ENCODE assay signal across 9 cellular contexts in genomic region chr18:37567061-37567993, GRCh38. TPM values are rescaled to one million over a fixed set of nuclear protein-coding genes. Genes with fewer than 3 reads are reported as not detected.
DNase-seq lines count a peak whose midpoint lies in the region; ATAC-seq, FAIRE-seq and TF ChIP-seq lines count a peak whose summit lies in the region.
"Had no signal": no experiment of that assay in that cellular context is flagged by ENCODE, and none has a peak within 500 bp of the region (broad histone marks: within the 10 kb centered on the region; RNA-seq: fewer than 3 reads in every experiment).

No MANE protein-coding gene starts in this region.

- DNase-seq in CD14-positive monocyte (ENCODE audit: low spot score) (no peak), NCI-H1092 (lab: John Stamatoyannopoulos, UW) (peak; percentile 22), endodermal cell (peak; percentile 62), neuronal stem cell (ENCODE audit: low spot score) (no peak), foreskin melanocyte (no peak), HTR-8/SVneo (ENCODE audit: insufficient read length, low spot score) (no peak), mesenteric fat pad (ENCODE audit: low spot score) (no peak)

- H4K8ac ChIP-seq in neuronal stem cell (ENCODE audit: low read depth, low read length), result no peak overlapping the region

- peaks cover 0 to 36% (median 12%) of the 10 kb centered on the region in 7 donors for H3K9me3 Mint-ChIP-seq in CD14-positive monocyte
- no peaks in the 10 kb centered on the region for H3K9me3 Mint-ChIP-seq in endodermal cell

- H3K4ac ChIP-seq in neuronal stem cell (ENCODE audit: low read length), result no peak overlapping the region

- no peak for ATAC-seq in HG02678 (IDR thresholded peaks at IDR 0.05; ENCODE audit: unreplicated experiment)

- no peak for FAIRE-seq in HTR-8/SVneo (lab: Jason Lieb, UNC)

- peak overlapping the region; percentile 97 for H3K4me2 ChIP-seq in neuronal stem cell (ENCODE audit: insufficient read depth, low read length, poor library complexity, severe bottlenecking)

- no peak overlapping the region for H2BK15ac ChIP-seq in neuronal stem cell (ENCODE audit: low read length)

- H3K23ac ChIP-seq in neuronal stem cell (ENCODE audit: low read depth, low read length, poor library complexity), result peak overlapping the region; percentile 14

- no peak overlapping the region for H2AK5ac ChIP-seq in neuronal stem cell (ENCODE audit: low read depth, low read length)

- H3K27ac Mint-ChIP-seq in CD14-positive monocyte (no peak overlapping the region), endodermal cell (no peak overlapping the region)

- peak overlapping the region; percentile 24 to 76 for H3K4me3 Mint-ChIP-seq in CD14-positive monocyte
- peak overlapping the region; percentile 65 for H3K4me3 Mint-ChIP-seq in endodermal cell

- H3K36me3 Mint-ChIP-seq in CD14-positive monocyte (peaks cover 0 to 3% of the 10 kb centered on the region in 2 donors), endodermal cell (ENCODE audit: low read depth) (no peaks in the 10 kb centered on the region)

- peak overlapping the region; percentile 73 for H3K4me3 ChIP-seq in endodermal cell (ENCODE audit: low read length)
- H3K4me3 ChIP-seq in neuronal stem cell (ENCODE audit: low read length in 2 of 2), result peak overlapping the region in 1 of 2 donors; percentile 78

- intact Hi-C loops in CD14-positive monocyte (cut with micrococcal nuclease), result no loop called here

- H3K36me3 ChIP-seq in endodermal cell (ENCODE audit: control insufficient read depth, insufficient read depth, low read length), result no peaks in the 10 kb centered on the region
- no peaks in the 10 kb centered on the region for H3K36me3 ChIP-seq in neuronal stem cell (replicated peaks in 1 of 2; ENCODE audit: control insufficient read depth in 2 of 2, insufficient read depth in 2 of 2, low read length in 2 of 2)

- no peaks in the 10 kb centered on the region for H3K79me1 ChIP-seq in neuronal stem cell (ENCODE audit: low read depth, low read length)

- H3K27me3 Mint-ChIP-seq in CD14-positive monocyte (ENCODE audit: low read depth in 3 of 3), result peaks cover 67 to 81% (median 68%) of the 10 kb centered on the region in 3 donors
- H3K27me3 Mint-ChIP-seq in endodermal cell (ENCODE audit: insufficient read depth), result peaks cover 92% of the 10 kb centered on the region

- 7 to 18% methylated on average over 21 to 72 of the region's 72 CpGs for WGBS in endodermal cell (ENCODE audit: insufficient coverage in 1 of 2, insufficient read length in 1 of 2), 2 experiments
- no CpG with 5 or more reads among the region's 72 CpGs for WGBS in neuronal stem cell (ENCODE audit: extremely low coverage in 2 of 2, insufficient read length in 2 of 2, insufficient replicate concordance in 1 of 2), 2 donors

- H3K27ac ChIP-seq in endodermal cell (ENCODE audit: low read depth, low read length) (no peak overlapping the region), neuronal stem cell (replicated peaks; ENCODE audit: low read length) (no peak overlapping the region)

- H3K14ac ChIP-seq in neuronal stem cell (ENCODE audit: low read length), result no peak overlapping the region

- peak overlapping the region; percentile 82 for H2AFZ ChIP-seq in neuronal stem cell (ENCODE audit: low read length)

- H3K9ac ChIP-seq in endodermal cell (ENCODE audit: extremely low read depth, low read length, poor library complexity, severe bottlenecking), result no peak overlapping the region
- H3K9ac ChIP-seq in neuronal stem cell (ENCODE audit: low read depth, low read length, poor library complexity), result no peak overlapping the region

- H2BK5ac ChIP-seq in neuronal stem cell (ENCODE audit: low read length), result no peak overlapping the region

- no peaks in the 10 kb centered on the region for H3K9me3 ChIP-seq in endodermal cell (ENCODE audit: control insufficient read depth, low read length)
- no peaks in the 10 kb centered on the region for H3K9me3 ChIP-seq in neuronal stem cell (replicated peaks in 1 of 2; ENCODE audit: control insufficient read depth in 2 of 2, insufficient read depth in 1 of 2, low read depth in 1 of 2, low read length in 2 of 2)

- H3K4me1 ChIP-seq in endodermal cell (ENCODE audit: control insufficient read depth, insufficient read depth, low read length) (peaks cover 4% of the 10 kb centered on the region), neuronal stem cell (ENCODE audit: control insufficient read depth in 2 of 2, insufficient read depth in 1 of 2, low read depth in 1 of 2, low read length in 2 of 2) (no peaks in the 10 kb centered on the region)

- H2BK120ac ChIP-seq in neuronal stem cell (ENCODE audit: low read depth, low read length), result no peak overlapping the region

- H4K91ac ChIP-seq in neuronal stem cell (ENCODE audit: low read depth, low read length, poor library complexity), result no peak overlapping the region

- no peak for TF ChIP-seq CTCF in CD14-positive monocyte (IDR thresholded peaks at IDR 0.05)
- TF ChIP-seq CTCF in endodermal cell (conservative IDR thresholded peaks at IDR 0.05), result no peak

- no peak overlapping the region for H3K18ac ChIP-seq in neuronal stem cell (ENCODE audit: low read length)

- H3K27me3 ChIP-seq in endodermal cell (ENCODE audit: control insufficient read depth, insufficient read depth, low read length, poor library complexity, severe bottlenecking), result peaks cover 79% of the 10 kb centered on the region
- H3K27me3 ChIP-seq in neuronal stem cell (ENCODE audit: control insufficient read depth in 3 of 3, insufficient read depth in 3 of 3, low read depth in 1 of 3, low read length in 3 of 3), result peaks cover 7 to 80% (median 57%) of the 10 kb centered on the region in 3 experiments

- no peak overlapping the region for H2BK12ac ChIP-seq in neuronal stem cell (ENCODE audit: low read length)

- H3K4me1 Mint-ChIP-seq in CD14-positive monocyte, result peaks cover 13% of the 10 kb centered on the region
- peaks cover 21% of the 10 kb centered on the region for H3K4me1 Mint-ChIP-seq in endodermal cell

RNA-seq across cellular contexts. Expression of gene CELF4, which starts 1.7 kb away (rescaled TPM):
- polyA plus RNA-seq in CD14-positive monocyte, result not detected
- 1 to 10 TPM; 5.7 to 6.7 TPM for total RNA-seq in endodermal cell
- polyA plus RNA-seq in endodermal cell (2013, experiment 1 of 2), result 3.2 TPM
- 3.6 TPM for polyA plus RNA-seq in endodermal cell (2013, experiment 2 of 2)
- polyA plus RNA-seq in neuronal stem cell (2013, experiment 1 of 2), result 8.5 TPM
- 10.2 TPM for polyA plus RNA-seq in neuronal stem cell (2013, experiment 2 of 2)
- 0.39 TPM for total RNA-seq in mesenteric fat pad
- total RNA-seq: T-helper 2 cell treated with Interferon-gamma antibody and Interleukin-4, amounts not matched to agents 100 ng/mL and 5 ng/mL, for 36 hours had no signal

Comparison
In these comparisons a context has a peak if more than half of its experiments do, and no peak if none do; other contexts are left out.
1. DNase-seq: peak in NCI-H1092 (single experiment) and endodermal cell (single experiment); none in CD14-positive monocyte (single experiment), neuronal stem cell (single experiment), foreskin melanocyte (single experiment), HTR-8/SVneo (single experiment) and mesenteric fat pad (single experiment).